In genomic region chr3:101619734-101620133, GRCh38 we compare ENCODE assay signal across 25 cellular contexts. TPM values are rescaled to one million over a fixed set of nuclear protein-coding genes. Genes with fewer than 3 reads are reported as not detected.
DNase-seq lines count a peak whose midpoint lies in the region; ATAC-seq, FAIRE-seq and TF ChIP-seq lines count a peak whose summit lies in the region.
"Had no signal": no experiment of that assay in that cellular context is flagged by ENCODE, and none has a peak within 500 bp of the region (broad histone marks: within the 10 kb centered on the region; RNA-seq: fewer than 3 reads in every experiment).

No MANE protein-coding gene starts in this region.

- H4K20me1 ChIP-seq in HepG2 (ENCODE audit: insufficient read depth, low read length) (no peaks in the 10 kb centered on the region), hepatocyte (ENCODE audit: insufficient read depth, poor library complexity, severe bottlenecking) (no peaks in the 10 kb centered on the region)
- H4K20me1 ChIP-seq: BLaER1 had no signal

- H3K79me2 ChIP-seq in HepG2 (ENCODE audit: insufficient read depth, low read length) (no peaks in the 10 kb centered on the region), hepatocyte (no peaks in the 10 kb centered on the region)

- no TSS peak for BruUV-seq in HepG2 (replicated peaks; lab: Mats Ljungman, UMichigan)

- no peak for FAIRE-seq in HepG2 (lab: Jason Lieb, UNC)
- FAIRE-seq: A204.1, GM12878, GM12892, GM18507 had no signal

- H2AFZ ChIP-seq in HepG2 (ENCODE audit: low read length): no peak overlapping the region
- H2AFZ ChIP-seq in hepatocyte: no peak overlapping the region

- in situ Hi-C loops in HepG2 (cut with HindIII; ENCODE audit: extremely low pct_ligation_motif_present, low pct_unique_long_range_greater_than_20kb): no loop called here

- POLR2A ChIA-PET in HepG2 (lab: Yijun Ruan, JAX): no interaction called here

- no peaks in the 10 kb centered on the region for H3K36me3 ChIP-seq in HepG2 (replicated peaks in 1 of 2; ENCODE audit: control insufficient read depth in 1 of 2, insufficient read depth in 2 of 2, low read length in 2 of 2)
- no peaks in the 10 kb centered on the region for H3K36me3 ChIP-seq in right lobe of liver
- no peaks in the 10 kb centered on the region for H3K36me3 ChIP-seq in hepatocyte (replicated peaks; ENCODE audit: insufficient read depth, low read depth)
- H3K36me3 ChIP-seq: BE2C, BLaER1 had no signal

- H3K4me2 ChIP-seq in HepG2 (ENCODE audit: low read depth, low read length) (no peak overlapping the region), hepatocyte (no peak overlapping the region)
- H3K4me2 ChIP-seq: BLaER1 had no signal

- H3K27me3 ChIP-seq in HepG2 (ENCODE audit: control insufficient read depth in 1 of 2, insufficient read depth in 2 of 2, low read length in 2 of 2): no peaks in the 10 kb centered on the region
- no peaks in the 10 kb centered on the region for H3K27me3 ChIP-seq in right lobe of liver
- no peaks in the 10 kb centered on the region for H3K27me3 ChIP-seq in hepatocyte
- H3K27me3 ChIP-seq: BE2C, BLaER1 had no signal

- ATAC-seq in HepG2: no peak
- ATAC-seq in right lobe of liver: no peak
- ATAC-seq: GM12878 had no signal

- no peak for TF ChIP-seq EP300 in HepG2 (IDR thresholded peaks at IDR 0.05; ENCODE audit: low read depth in 2 of 2, low read length in 2 of 2)
- TF ChIP-seq EP300 in HepG2 (CRISPR knock-in tag; IDR thresholded peaks at IDR 0.05; ENCODE audit: borderline replicate concordance): no peak

- intact Hi-C loops in HepG2 (cut with micrococcal nuclease; ENCODE audit: unreplicated experiment): no loop called here
- intact Hi-C loops in right lobe of liver (cut with DNase I): no loop called here

- no peaks in the 10 kb centered on the region for H3K9me2 ChIP-seq in hepatocyte (replicated peaks; ENCODE audit: insufficient read depth)

- no peak for DNase-seq in HepG2 (ENCODE audit: low spot score)
- no peak for DNase-seq in right lobe of liver
- peak; percentile 2 for DNase-seq in coronary artery (ENCODE audit: low spot score)
- no peak for DNase-seq in A172 (ENCODE audit: low spot score)
- no peak for DNase-seq in hepatocyte (ENCODE audit: low spot score)
- DNase-seq: ACHN; BE2C; C1 segment of cervical spinal cord; CD4-positive, alpha-beta memory T cell; CD4-positive, CD25-positive, alpha-beta regulatory T cell; CD8-positive, alpha-beta memory T cell; COR-L47; DMS 273 treated with DMSO at 0.1 percent for 48 hours; DMS153; DMS53; DMS79; DND-41; EL; GDM1 had no signal

- TF ChIP-seq CTCF in HepG2 (CRISPR knock-in tag; IDR thresholded peaks at IDR 0.05): no peak
- no peak for TF ChIP-seq CTCF in right lobe of liver (IDR thresholded peaks at IDR 0.05)
- no peak for TF ChIP-seq CTCF in coronary artery (IDR thresholded peaks at IDR 0.05)
- TF ChIP-seq CTCF in hepatocyte (IDR thresholded peaks at IDR 0.05; ENCODE audit: poor library complexity): no peak

- H3K4me1 ChIP-seq in HepG2 (ENCODE audit: insufficient read depth, low read length) (no peaks in the 10 kb centered on the region), right lobe of liver (no peaks in the 10 kb centered on the region), hepatocyte (ENCODE audit: insufficient read depth) (no peaks in the 10 kb centered on the region)
- H3K4me1 ChIP-seq: BE2C, BLaER1 had no signal

- H3K9me3 ChIP-seq in HepG2 (ENCODE audit: low read length) (no peaks in the 10 kb centered on the region), right lobe of liver (no peaks in the 10 kb centered on the region), hepatocyte (ENCODE audit: low read depth) (no peaks in the 10 kb centered on the region)
- H3K9me3 ChIP-seq: BE2C had no signal

- no peak for TF ChIP-seq RAD21 in HepG2 (CRISPR knock-in tag; IDR thresholded peaks at IDR 0.05)

- 81% methylated on average over 3 of the region's 3 CpGs for WGBS in HepG2 (ENCODE audit: low lambda C conversion rate)
- WGBS in right lobe of liver (ENCODE audit: insufficient coverage, low coverage, low lambda C conversion rate, missing lambda C conversion rate): 100% methylated on average over 2 of the region's 3 CpGs
- WGBS in hepatocyte (ENCODE audit: low lambda C conversion rate, missing lambda C conversion rate): 94% methylated on average over 3 of the region's 3 CpGs

- no peak overlapping the region for H3K9ac ChIP-seq in HepG2 (ENCODE audit: insufficient read depth, low read depth, low read length)
- H3K9ac ChIP-seq: BLaER1 had no signal

- TF ChIP-seq POLR2A in HepG2 (IDR thresholded peaks at IDR 0.05; ENCODE audit: insufficient read depth in 1 of 2, low read depth in 2 of 2, low read length in 2 of 2): no peak
- TF ChIP-seq POLR2A in right lobe of liver (IDR thresholded peaks at IDR 0.05): no peak

- CTCF ChIA-PET in HepG2 (lab: Yijun Ruan, JAX; ENCODE audit: low intra/inter-chr PET ratio, low total read pairs): no interaction called here

- no peak overlapping the region for H3K4me3 ChIP-seq in HepG2 (replicated peaks in 1 of 3; ENCODE audit: insufficient read depth in 1 of 3, low read depth in 2 of 3, low read length in 3 of 3)
- no peak overlapping the region for H3K4me3 ChIP-seq in right lobe of liver
- no peak overlapping the region for H3K4me3 ChIP-seq in coronary artery
- H3K4me3 ChIP-seq in hepatocyte: no peak overlapping the region
- H3K4me3 ChIP-seq: BLaER1, GM12878 had no signal

- H3K27ac ChIP-seq in HepG2 (ENCODE audit: extremely low read length, insufficient read depth, low read length) (no peak overlapping the region), right lobe of liver (no peak overlapping the region), coronary artery (no peak overlapping the region), hepatocyte (no peak overlapping the region)
- H3K27ac ChIP-seq: 22Rv1, BLaER1 had no signal

RNA-seq across cellular contexts. Expression of gene PCNP, which starts 45.8 kb away (rescaled TPM):
- total RNA-seq in HepG2 (2016; rRNA removed; fragmentation: Illumina TruSeq; extraction: Trizol): 78.2 and 112 TPM in 2 replicates
- total RNA-seq in HepG2 (2016; cell fraction: cytosol; rRNA removed; fragmentation: Illumina TruSeq; extraction: Trizol; ENCODE audit: low read depth): 14.5 and 16.7 TPM in 2 replicates
- total RNA-seq in HepG2 (2016; cell fraction: insoluble cytoplasmic fraction; rRNA removed; fragmentation: Illumina TruSeq; extraction: Trizol): 82.5 and 107 TPM in 2 replicates
- total RNA-seq in HepG2 (2016; cell fraction: membrane; rRNA removed; fragmentation: Illumina TruSeq; extraction: Trizol): 54.6 and 70.9 TPM in 2 replicates
- 54.7 and 55.6 TPM in 2 replicates for total RNA-seq in HepG2 (2016; cell fraction: nucleus; rRNA removed; fragmentation: Illumina TruSeq; extraction: Trizol)
- 33.5 and 44.1 TPM in 2 replicates for polyA plus RNA-seq in HepG2 (2011; rRNA removed)
- 15.8 and 23.7 TPM in 2 replicates for polyA plus RNA-seq in HepG2 (2011; cell fraction: cytosol; rRNA removed)
- polyA plus RNA-seq in HepG2 (2011; cell fraction: nucleus; rRNA removed): 18.2 and 22.6 TPM in 2 replicates
- polyA plus RNA-seq in HepG2 (2012): 83.3 and 110 TPM in 2 replicates
- polyA plus RNA-seq in HepG2 (2016; cell fraction: cytosol; fragmentation: Illumina TruSeq; extraction: Trizol; ENCODE audit: low read depth): 41.6 and 45.1 TPM in 2 replicates
- polyA plus RNA-seq in HepG2 (2016; cell fraction: insoluble cytoplasmic fraction; fragmentation: Illumina TruSeq; extraction: Trizol; ENCODE audit: low read depth): 232 and 235 TPM in 2 replicates
- 95.6 and 104 TPM in 2 replicates for polyA plus RNA-seq in HepG2 (2016; cell fraction: membrane; fragmentation: Illumina TruSeq; extraction: Trizol; ENCODE audit: low read depth)
- polyA plus RNA-seq in HepG2 (2016; cell fraction: nucleus; fragmentation: Illumina TruSeq; extraction: Trizol; ENCODE audit: insufficient read depth, low read depth): 137 and 146 TPM in 2 replicates
- 3.3 and 7.8 TPM in 2 replicates for polyA minus RNA-seq in HepG2 (2011; rRNA and poly(A)+ RNA removed; ENCODE audit: low replicate concordance)
- 18.8 and 31.0 TPM in 2 replicates for polyA minus RNA-seq in HepG2 (2011; cell fraction: cytosol; rRNA and poly(A)+ RNA removed)
- polyA minus RNA-seq in HepG2 (2011; cell fraction: nucleus; rRNA and poly(A)+ RNA removed): 35.7 and 41.9 TPM in 2 replicates
- 10 to 100 TPM; 32.9 to 57.0 (median 46.6) TPM for total RNA-seq in right lobe of liver
- total RNA-seq in A172 (2014; rRNA removed; shearing (Covaris generic)): 102 and 128 TPM in 2 replicates
- total RNA-seq in hepatocyte: 133 and 136 TPM in 2 replicates
- 80.8 and 86.4 TPM in 2 replicates for polyA plus RNA-seq in hepatocyte

RNA-seq across cellular contexts. Expression of gene ZBTB11, which starts 57.2 kb away (rescaled TPM):
- 18.1 and 24.6 TPM in 2 replicates for total RNA-seq in HepG2 (2016; rRNA removed; fragmentation: Illumina TruSeq; extraction: Trizol)
- 5.4 and 8.1 TPM in 2 replicates for total RNA-seq in HepG2 (2016; cell fraction: cytosol; rRNA removed; fragmentation: Illumina TruSeq; extraction: Trizol; ENCODE audit: low read depth)
- 17.4 and 24.4 TPM in 2 replicates for total RNA-seq in HepG2 (2016; cell fraction: insoluble cytoplasmic fraction; rRNA removed; fragmentation: Illumina TruSeq; extraction: Trizol)
- total RNA-seq in HepG2 (2016; cell fraction: membrane; rRNA removed; fragmentation: Illumina TruSeq; extraction: Trizol): 6.4 and 7.7 TPM in 2 replicates
- total RNA-seq in HepG2 (2016; cell fraction: nucleus; rRNA removed; fragmentation: Illumina TruSeq; extraction: Trizol): 20.2 and 22.5 TPM in 2 replicates
- polyA plus RNA-seq in HepG2 (2011; rRNA removed): 5.2 and 5.9 TPM in 2 replicates
- polyA plus RNA-seq in HepG2 (2011; cell fraction: cytosol; rRNA removed): 1.9 and 2.8 TPM in 2 replicates
- 6.0 and 7.5 TPM in 2 replicates for polyA plus RNA-seq in HepG2 (2011; cell fraction: nucleus; rRNA removed)
- polyA plus RNA-seq in HepG2 (2012): 7.3 and 8.2 TPM in 2 replicates
- 0.27 TPM in 2 replicates for polyA plus RNA-seq in HepG2 (2016; cell fraction: cytosol; fragmentation: Illumina TruSeq; extraction: Trizol; ENCODE audit: low read depth)
- 12.4 and 13.0 TPM in 2 replicates for polyA plus RNA-seq in HepG2 (2016; cell fraction: insoluble cytoplasmic fraction; fragmentation: Illumina TruSeq; extraction: Trizol; ENCODE audit: low read depth)
- polyA plus RNA-seq in HepG2 (2016; cell fraction: membrane; fragmentation: Illumina TruSeq; extraction: Trizol; ENCODE audit: low read depth): 1.3 TPM in 2 replicates
- polyA plus RNA-seq in HepG2 (2016; cell fraction: nucleus; fragmentation: Illumina TruSeq; extraction: Trizol; ENCODE audit: insufficient read depth, low read depth): 18.0 and 18.7 TPM in 2 replicates
- polyA minus RNA-seq in HepG2 (2011; rRNA and poly(A)+ RNA removed; ENCODE audit: low replicate concordance): 7.1 and 9.5 TPM in 2 replicates
- polyA minus RNA-seq in HepG2 (2011; cell fraction: cytosol; rRNA and poly(A)+ RNA removed): 11.8 and 14.0 TPM in 2 replicates
- polyA minus RNA-seq in HepG2 (2011; cell fraction: nucleus; rRNA and poly(A)+ RNA removed): 27.7 and 31.0 TPM in 2 replicates
- 1 to 10 TPM; 5.4 to 8.5 (median 7.9) TPM for total RNA-seq in right lobe of liver
- 22.8 and 31.4 TPM in 2 replicates for total RNA-seq in A172 (2014; rRNA removed; shearing (Covaris generic))
- 19.0 and 20.1 TPM in 2 replicates for total RNA-seq in hepatocyte
- 4.9 and 5.1 TPM in 2 replicates for polyA plus RNA-seq in hepatocyte

RNA-seq across cellular contexts. Expression of gene TRMT10C, which starts 58.1 kb away (rescaled TPM):
- 39.2 and 58.8 TPM in 2 replicates for total RNA-seq in HepG2 (2016; rRNA removed; fragmentation: Illumina TruSeq; extraction: Trizol)
- 5.9 and 9.4 TPM in 2 replicates for total RNA-seq in HepG2 (2016; cell fraction: cytosol; rRNA removed; fragmentation: Illumina TruSeq; extraction: Trizol; ENCODE audit: low read depth)
- total RNA-seq in HepG2 (2016; cell fraction: insoluble cytoplasmic fraction; rRNA removed; fragmentation: Illumina TruSeq; extraction: Trizol): 39.0 and 54.2 TPM in 2 replicates
- 12.3 and 15.0 TPM in 2 replicates for total RNA-seq in HepG2 (2016; cell fraction: membrane; rRNA removed; fragmentation: Illumina TruSeq; extraction: Trizol)
- 24.1 and 28.7 TPM in 2 replicates for total RNA-seq in HepG2 (2016; cell fraction: nucleus; rRNA removed; fragmentation: Illumina TruSeq; extraction: Trizol)
- polyA plus RNA-seq in HepG2 (2011; rRNA removed): 9.7 and 10.8 TPM in 2 replicates
- 7.7 and 11.4 TPM in 2 replicates for polyA plus RNA-seq in HepG2 (2011; cell fraction: cytosol; rRNA removed)
- polyA plus RNA-seq in HepG2 (2011; cell fraction: nucleus; rRNA removed): 2.7 and 3.7 TPM in 2 replicates
- 15.9 and 19.2 TPM in 2 replicates for polyA plus RNA-seq in HepG2 (2012)
- polyA plus RNA-seq in HepG2 (2016; cell fraction: cytosol; fragmentation: Illumina TruSeq; extraction: Trizol; ENCODE audit: low read depth): 4.5 and 4.8 TPM in 2 replicates
- polyA plus RNA-seq in HepG2 (2016; cell fraction: insoluble cytoplasmic fraction; fragmentation: Illumina TruSeq; extraction: Trizol; ENCODE audit: low read depth): 47.0 and 48.5 TPM in 2 replicates
- 5.4 and 7.1 TPM in 2 replicates for polyA plus RNA-seq in HepG2 (2016; cell fraction: membrane; fragmentation: Illumina TruSeq; extraction: Trizol; ENCODE audit: low read depth)
- 18.5 and 19.0 TPM in 2 replicates for polyA plus RNA-seq in HepG2 (2016; cell fraction: nucleus; fragmentation: Illumina TruSeq; extraction: Trizol; ENCODE audit: insufficient read depth, low read depth)
- polyA minus RNA-seq in HepG2 (2011; rRNA and poly(A)+ RNA removed; ENCODE audit: low replicate concordance): 6.8 and 12.0 TPM in 2 replicates
- polyA minus RNA-seq in HepG2 (2011; cell fraction: cytosol; rRNA and poly(A)+ RNA removed): 9.9 and 10.6 TPM in 2 replicates
- 15.3 and 18.4 TPM in 2 replicates for polyA minus RNA-seq in HepG2 (2011; cell fraction: nucleus; rRNA and poly(A)+ RNA removed)
- 10 to 100 TPM in 5 of 6 experiments, 1 to 10 TPM in 1; 9.7 to 28.0 (median 13.3) TPM for total RNA-seq in right lobe of liver
- 51.7 and 57.7 TPM in 2 replicates for total RNA-seq in A172 (2014; rRNA removed; shearing (Covaris generic))
- total RNA-seq in hepatocyte: 36.9 and 42.0 TPM in 2 replicates
- polyA plus RNA-seq in hepatocyte: 27.9 and 37.9 TPM in 2 replicates
